8 cellular contexts compared by ENCODE assay signal in genomic region chr2:43424262-43425207, GRCh38.
DNase-seq lines count a peak whose midpoint lies in the region; ATAC-seq, FAIRE-seq and TF ChIP-seq lines count a peak whose summit lies in the region.
"Had no signal": no experiment of that assay in that cellular context is flagged by ENCODE, and none has a peak within 500 bp of the region (broad histone marks: within the 10 kb centered on the region; RNA-seq: fewer than 3 reads in every experiment).

No MANE protein-coding gene starts in this region.

- H3K4me1 ChIP-seq in SJSA1 (replicated peaks) = peaks cover 25% of the 10 kb centered on the region
- peaks cover 27% of the 10 kb centered on the region for H3K4me1 ChIP-seq in testis

- H3K27me3 ChIP-seq in SJSA1 (replicated peaks) (no peaks in the 10 kb centered on the region), testis (no peaks in the 10 kb centered on the region)

- 83 to 84% methylated on average over 6 of the region's 6 CpGs for WGBS in testis, 2 donors

- peaks cover 13% of the 10 kb centered on the region for H3K36me3 ChIP-seq in SJSA1
- no peaks in the 10 kb centered on the region for H3K36me3 ChIP-seq in testis (ENCODE audit: low read depth, missing control alignments)

- TF ChIP-seq POLR2A in testis (IDR thresholded peaks at IDR 0.05) = no peak

- H3K9me3 ChIP-seq in SJSA1 (replicated peaks) = no peaks in the 10 kb centered on the region
- no peaks in the 10 kb centered on the region for H3K9me3 ChIP-seq in testis

- DNase-seq in GM19239 (ENCODE audit: insufficient read length, low spot score) = no peak
- no peak for DNase-seq in SJSA1 (ENCODE audit: low read depth in 1 of 2, low spot score in 2 of 2)
- DNase-seq in fibroblast of the conjunctiva (ENCODE audit: low read depth) = peak; percentile 28
- no peak for DNase-seq in stimulated activated naive CD8-positive, alpha-beta T cell treated with anti-CD3 and anti-CD28 coated beads, Interleukin-15, Interleukin-2, amounts not matched to agents 100 U/mL and 50 U/mL, for 24 hours
- DNase-seq in testis = no peak
- no peak for DNase-seq in GF-D8 (lab: John Stamatoyannopoulos, UW)
- DNase-seq: endodermal cell had no signal

- H3K4me3 ChIP-seq in SJSA1 (no peak overlapping the region), testis (no peak overlapping the region)

- TF ChIP-seq CTCF in testis (IDR thresholded peaks at IDR 0.05) = no peak

- FAIRE-seq in GM19239 (lab: Jason Lieb, UNC) = peak; percentile 72

- intact Hi-C loops in testis (cut with DNase I; ENCODE audit: low total_unique reads) = no loop called here

- peak overlapping the region; percentile 98 for H3K27ac ChIP-seq in SJSA1
- H3K27ac ChIP-seq in testis = no peak overlapping the region

- peak; percentile 68 for ATAC-seq in stimulated activated naive CD8-positive, alpha-beta T cell treated with anti-CD3 and anti-CD28 coated beads, Interleukin-15, Interleukin-2, amounts not matched to agents 100 U/mL and 50 U/mL, for 24 hours
- no peak for ATAC-seq in HG03342 (IDR thresholded peaks at IDR 0.05; ENCODE audit: unreplicated experiment)
